19 cellular contexts compared by ENCODE assay signal in genomic region chr11:126581871-126582270, GRCh38.
DNase-seq lines count a peak whose midpoint lies in the region; ATAC-seq and TF ChIP-seq lines count a peak whose summit lies in the region.
"Had no signal": no experiment of that assay in that cellular context is flagged by ENCODE, and none has a peak within 500 bp of the region (broad histone marks: within the 10 kb centered on the region; RNA-seq: fewer than 3 reads in every experiment).

No MANE protein-coding gene starts in this region.

- no peak overlapping the region for H3K27ac ChIP-seq in endodermal cell (ENCODE audit: low read depth, low read length)
- H3K27ac ChIP-seq: 22Rv1 had no signal

- no peaks in the 10 kb centered on the region for H3K36me3 Mint-ChIP-seq in endodermal cell (ENCODE audit: low read depth)
- no peaks in the 10 kb centered on the region for H3K36me3 Mint-ChIP-seq in nephron progenitor cell (ENCODE audit: low read depth)
- H3K36me3 Mint-ChIP-seq in CD14-positive monocyte = no peaks in the 10 kb centered on the region

- no peak for TF ChIP-seq CTCF in endodermal cell (conservative IDR thresholded peaks at IDR 0.05)
- TF ChIP-seq CTCF in nephron progenitor cell (IDR thresholded peaks at IDR 0.05) = no peak
- TF ChIP-seq CTCF in CD14-positive monocyte (IDR thresholded peaks at IDR 0.05) = no peak

- H3K27me3 Mint-ChIP-seq in endodermal cell (ENCODE audit: insufficient read depth) (peaks cover 4% of the 10 kb centered on the region), nephron progenitor cell (ENCODE audit: low read depth, poor library complexity) (peaks cover 16% of the 10 kb centered on the region), CD14-positive monocyte (ENCODE audit: low read depth in 3 of 3) (peaks cover 4 to 6% (median 4%) of the 10 kb centered on the region in 3 donors)

- no peak overlapping the region for H3K4me3 Mint-ChIP-seq in endodermal cell
- no peak overlapping the region for H3K4me3 Mint-ChIP-seq in nephron progenitor cell
- no peak overlapping the region for H3K4me3 Mint-ChIP-seq in CD14-positive monocyte
- H3K4me3 Mint-ChIP-seq: CD4-positive, alpha-beta T cell had no signal

- no peaks in the 10 kb centered on the region for H3K27me3 ChIP-seq in endodermal cell (ENCODE audit: control insufficient read depth, insufficient read depth, low read length, poor library complexity, severe bottlenecking)
- H3K27me3 ChIP-seq: BE2C had no signal

- intact Hi-C loops in CD14-positive monocyte (cut with micrococcal nuclease) = no loop called here

- 75 to 81% methylated on average over 2 to 3 of the region's 3 CpGs for WGBS in endodermal cell (ENCODE audit: insufficient coverage in 1 of 2, insufficient read length in 1 of 2), 2 experiments

- no peak for ATAC-seq in GM19324 (IDR thresholded peaks at IDR 0.05; ENCODE audit: low FRiP score, unreplicated experiment)
- ATAC-seq: Panc1 had no signal

- H3K9me3 Mint-ChIP-seq in endodermal cell = no peaks in the 10 kb centered on the region
- no peaks in the 10 kb centered on the region for H3K9me3 Mint-ChIP-seq in nephron progenitor cell
- H3K9me3 Mint-ChIP-seq in CD14-positive monocyte = no peaks in the 10 kb centered on the region
- H3K9me3 Mint-ChIP-seq: CD4-positive, alpha-beta T cell had no signal

- H3K27ac Mint-ChIP-seq in endodermal cell = no peak overlapping the region
- H3K27ac Mint-ChIP-seq in nephron progenitor cell = peak overlapping the region; percentile 89
- no peak overlapping the region for H3K27ac Mint-ChIP-seq in CD14-positive monocyte
- H3K27ac Mint-ChIP-seq: CD4-positive, alpha-beta T cell had no signal

- H3K9ac ChIP-seq in endodermal cell (ENCODE audit: extremely low read depth, low read length, poor library complexity, severe bottlenecking) = no peak overlapping the region

- H3K4me1 ChIP-seq in endodermal cell (ENCODE audit: control insufficient read depth, insufficient read depth, low read length) = peaks cover 21% of the 10 kb centered on the region

- H3K4me1 Mint-ChIP-seq in endodermal cell (peaks cover 15% of the 10 kb centered on the region), nephron progenitor cell (peaks cover 52% of the 10 kb centered on the region), CD14-positive monocyte (no peaks in the 10 kb centered on the region)

- H3K9me3 ChIP-seq in endodermal cell (ENCODE audit: control insufficient read depth, low read length) = no peaks in the 10 kb centered on the region
- H3K9me3 ChIP-seq: BE2C had no signal

- H3K4me3 ChIP-seq in endodermal cell (ENCODE audit: low read length) = no peak overlapping the region

- peak; percentile 56 for DNase-seq in NCI-H82 (lab: John Stamatoyannopoulos, UW)
- DNase-seq in NCI-H82 treated with DMSO at 0.1 percent for 48 hours (lab: John Stamatoyannopoulos, UW; ENCODE audit: unreplicated experiment) = no peak
- peak; percentile 67 for DNase-seq in endodermal cell
- no peak for DNase-seq in nephron progenitor cell
- DNase-seq in DMS114 treated with DMSO at 0.1 percent for 48 hours (lab: John Stamatoyannopoulos, UW; ENCODE audit: unreplicated experiment) = no peak
- no peak for DNase-seq in CD14-positive monocyte (ENCODE audit: low spot score)
- DNase-seq: BE2C; CD4-positive, alpha-beta T cell; DMS53; HCEC 1CT; NCI-H1048; NCI-H1694; NCI-H2029 treated with DMSO at 0.1 percent for 48 hours; NCI-H446 treated with DMSO at 0.1 percent for 48 hours; NCI-H526; SHP77 treated with DMSO at 0.1 percent for 48 hours had no signal

- no peaks in the 10 kb centered on the region for H3K36me3 ChIP-seq in endodermal cell (ENCODE audit: control insufficient read depth, insufficient read depth, low read length)
- H3K36me3 ChIP-seq: BE2C had no signal

Comparison
In these comparisons a context has a peak if more than half of its experiments do, and no peak if none do; other contexts are left out.
1. DNase-seq: peak in NCI-H82 (single experiment) and endodermal cell (single experiment); none in NCI-H82 treated with DMSO at 0.1 percent for 48 hours (single experiment), nephron progenitor cell (single experiment), DMS114 treated with DMSO at 0.1 percent for 48 hours (single experiment) and CD14-positive monocyte (single experiment).